Comparison of ENCODE assay signal across 15 cellular contexts in genomic region chr12:4303750-4304149, GRCh38. TPM values are rescaled to one million over a fixed set of nuclear protein-coding genes. Genes with fewer than 3 reads are reported as not detected.
A peak's percentile ranks its signal among the peaks of the same experiment; 100 is the strongest.
DNase-seq lines count a peak whose midpoint lies in the region; ATAC-seq, FAIRE-seq and TF ChIP-seq lines count a peak whose summit lies in the region.
"Had no signal": no experiment of that assay in that cellular context is flagged by ENCODE, and none has a peak within 500 bp of the region (broad histone marks: within the 10 kb centered on the region; RNA-seq: fewer than 3 reads in every experiment).

No MANE protein-coding gene starts in this region.

- H3K27ac Mint-ChIP-seq in stimulated activated naive CD8-positive, alpha-beta T cell treated with anti-CD3 and anti-CD28 coated beads, Interleukin-15, amount 100 ng/mL, for 72 hours = peak overlapping the region in 1 of 2 donors; percentile 95
- H3K27ac Mint-ChIP-seq: activated B cell treated with CpG ODN at 0.5 μM for 24 hours had no signal

- H3K9me3 Mint-ChIP-seq in stimulated activated naive CD8-positive, alpha-beta T cell treated with anti-CD3 and anti-CD28 coated beads, Interleukin-15, amount 100 ng/mL, for 72 hours = no peaks in the 10 kb centered on the region
- H3K9me3 Mint-ChIP-seq: activated B cell treated with CpG ODN at 0.5 μM for 24 hours had no signal

- H3K36me3 ChIP-seq in colonic mucosa (no peaks in the 10 kb centered on the region), muscle layer of duodenum (ENCODE audit: control insufficient read depth in 1 of 2, insufficient read depth in 2 of 2, low read length in 2 of 2) (peaks cover 32 to 33% of the 10 kb centered on the region in 2 donors)
- H3K36me3 ChIP-seq: HAP-1 had no signal

- no peak for TF ChIP-seq POLR2A in GM12892 (IDR thresholded peaks at IDR 0.05; ENCODE audit: low read depth, low read length)

- peaks cover 49% of the 10 kb centered on the region for H3K4me1 Mint-ChIP-seq in stimulated activated naive CD8-positive, alpha-beta T cell treated with anti-CD3 and anti-CD28 coated beads, Interleukin-15, amount 100 ng/mL, for 72 hours
- H3K4me1 Mint-ChIP-seq: activated B cell treated with CpG ODN at 0.5 μM for 24 hours had no signal

- peak overlapping the region in 1 of 2 donors; percentile 15 for H3K9ac ChIP-seq in colonic mucosa (ENCODE audit: low read depth in 2 of 2, low read length in 2 of 2)

- H3K4me1 ChIP-seq in colonic mucosa (peaks cover 7% of the 10 kb centered on the region), muscle layer of duodenum (ENCODE audit: control insufficient read depth in 1 of 2, insufficient read depth in 2 of 2, low read length in 2 of 2) (peaks cover 13 to 44% of the 10 kb centered on the region in 2 donors)
- H3K4me1 ChIP-seq: body of pancreas had no signal

- no peak overlapping the region for H3K4me3 ChIP-seq in colonic mucosa
- no peak overlapping the region for H3K4me3 ChIP-seq in muscle layer of duodenum (ENCODE audit: low read depth in 1 of 2, low read length in 2 of 2)
- H3K4me3 ChIP-seq: body of pancreas, HAP-1, spleen had no signal

- intact Hi-C loops in colonic mucosa (cut with DNase I) = no loop called here

- H3K27me3 ChIP-seq in colonic mucosa (no peaks in the 10 kb centered on the region), muscle layer of duodenum (ENCODE audit: low read depth, low read length) (no peaks in the 10 kb centered on the region)
- H3K27me3 ChIP-seq: body of pancreas, spleen had no signal

- H3K27me3 Mint-ChIP-seq in stimulated activated naive CD8-positive, alpha-beta T cell treated with anti-CD3 and anti-CD28 coated beads, Interleukin-15, amount 100 ng/mL, for 72 hours = no peaks in the 10 kb centered on the region
- H3K27me3 Mint-ChIP-seq: activated B cell treated with CpG ODN at 0.5 μM for 24 hours had no signal

- FAIRE-seq in GM12892 (lab: Jason Lieb, UNC) = no peak

- H3K27ac ChIP-seq in colonic mucosa (peak overlapping the region; percentile 69), muscle layer of duodenum (ENCODE audit: low read length) (peak overlapping the region; percentile 6)
- H3K27ac ChIP-seq: body of pancreas had no signal

- DNase-seq in stimulated activated naive CD8-positive, alpha-beta T cell treated with anti-CD3 and anti-CD28 coated beads, Interleukin-15, Interleukin-2, amounts not matched to agents 100 U/mL and 50 U/mL, for 24 hours = no peak
- no peak for DNase-seq in stimulated activated naive CD8-positive, alpha-beta T cell treated with anti-CD3 and anti-CD28 coated beads, Interleukin-15, amount 100 ng/mL, for 72 hours
- DNase-seq in colonic mucosa (no peak), GM12892 (ENCODE audit: insufficient read length) (no peak)
- no peak for DNase-seq in activated CD4-positive, alpha-beta T cell treated with anti-CD3 and anti-CD28 coated beads for 4 hours
- DNase-seq: activated B cell treated with CpG ODN at 0.5 μM for 24 hours, body of pancreas, NCI-H1105, NCI-H446, occipital lobe, spleen had no signal

- no peak overlapping the region for H3K4me3 Mint-ChIP-seq in stimulated activated naive CD8-positive, alpha-beta T cell treated with anti-CD3 and anti-CD28 coated beads, Interleukin-15, amount 100 ng/mL, for 72 hours
- H3K4me3 Mint-ChIP-seq: activated B cell treated with CpG ODN at 0.5 μM for 24 hours had no signal

- TF ChIP-seq CTCF in colonic mucosa (IDR thresholded peaks at IDR 0.05) = no peak

- H3K9me3 ChIP-seq in colonic mucosa (no peaks in the 10 kb centered on the region), muscle layer of duodenum (ENCODE audit: control insufficient read depth in 1 of 2, low read length in 2 of 2) (no peaks in the 10 kb centered on the region)
- H3K9me3 ChIP-seq: body of pancreas, HAP-1, spleen had no signal

- ATAC-seq in stimulated activated naive CD8-positive, alpha-beta T cell treated with anti-CD3 and anti-CD28 coated beads, Interleukin-15, Interleukin-2, amounts not matched to agents 100 U/mL and 50 U/mL, for 24 hours = peak; percentile 6
- ATAC-seq in stimulated activated naive CD8-positive, alpha-beta T cell treated with anti-CD3 and anti-CD28 coated beads, Interleukin-15, amount 100 ng/mL, for 72 hours = no peak
- no peak for ATAC-seq in HG02884 (IDR thresholded peaks at IDR 0.05; ENCODE audit: unreplicated experiment)
- no peak for ATAC-seq in HG03521 (IDR thresholded peaks at IDR 0.05; ENCODE audit: unreplicated experiment)
- ATAC-seq: body of pancreas had no signal

RNA-seq across cellular contexts. Expression of gene TIGAR, which starts 17.3 kb away (rescaled TPM):
- total RNA-seq in colonic mucosa = 10 to 100 TPM; 14.1 to 17.7 TPM
- 20.3 TPM for polyA plus RNA-seq in GM12892 (2012; ENCODE audit: missing spikeins)

RNA-seq across cellular contexts. Expression of gene CCND2, which starts 30.2 kb away (rescaled TPM):
- total RNA-seq in colonic mucosa = 100 to 1,000 TPM; 180 to 217 TPM
- 130 TPM for polyA plus RNA-seq in GM12892 (2012; ENCODE audit: missing spikeins)
